ENCODE assay signal across 9 cellular contexts in genomic region chr13:25292301-25292700, GRCh38. TPM values are rescaled to one million over a fixed set of nuclear protein-coding genes. Genes with fewer than 3 reads are reported as not detected.
DNase-seq lines count a peak whose midpoint lies in the region; ATAC-seq, FAIRE-seq and TF ChIP-seq lines count a peak whose summit lies in the region.
"Had no signal": no experiment of that assay in that cellular context is flagged by ENCODE, and none has a peak within 500 bp of the region (broad histone marks: within the 10 kb centered on the region; RNA-seq: fewer than 3 reads in every experiment).

No MANE protein-coding gene starts in this region.

- no peaks in the 10 kb centered on the region for H3K79me2 ChIP-seq in osteoblast (ENCODE audit: insufficient read depth, low read length)

- TF ChIP-seq CTCF in brain (conservative IDR thresholded peaks at IDR 0.05) (no peak), osteoblast (IDR thresholded peaks at IDR 0.05; ENCODE audit: extremely low read depth, low read depth, low read length) (no peak), coronary artery (IDR thresholded peaks at IDR 0.05) (no peak)

- no peak overlapping the region for H3K27ac Mint-ChIP-seq in activated naive CD8-positive, alpha-beta T cell treated with anti-CD3 and anti-CD28 coated beads, Interleukin-2, amount 10 ng/mL, durations not matched to agents 7 days and 5 days
- H3K27ac Mint-ChIP-seq in activated naive CD8-positive, alpha-beta T cell treated with anti-CD3 and anti-CD28 coated beads for 36 hours, result no peak overlapping the region
- H3K27ac Mint-ChIP-seq in brain, result peak overlapping the region in 4 of 5 experiments; percentile 13 to 79 (median 32)
- H3K27ac Mint-ChIP-seq: CD4-positive, CD25-positive, alpha-beta regulatory T cell had no signal

- no peak overlapping the region for H3K4me3 ChIP-seq in osteoblast (ENCODE audit: insufficient read depth, low read length)
- H3K4me3 ChIP-seq in coronary artery, result no peak overlapping the region

- FAIRE-seq in HTR-8/SVneo (lab: Jason Lieb, UNC), result no peak

- H3K27me3 ChIP-seq in osteoblast (ENCODE audit: insufficient read depth, low read length), result peaks cover 26% of the 10 kb centered on the region

- H3K4me1 ChIP-seq in osteoblast (ENCODE audit: insufficient read depth, low read length), result peaks cover 4% of the 10 kb centered on the region

- no peaks in the 10 kb centered on the region for H3K36me3 ChIP-seq in osteoblast (ENCODE audit: insufficient read depth, low read length)

- no peaks in the 10 kb centered on the region for H4K20me1 ChIP-seq in osteoblast (ENCODE audit: insufficient read depth, low read length)

- H3K27ac ChIP-seq in osteoblast (ENCODE audit: low read depth, low read length) (no peak overlapping the region), coronary artery (peak overlapping the region in 1 of 2 donors; percentile 31)

- no peak overlapping the region for H3K4me2 ChIP-seq in osteoblast (ENCODE audit: insufficient read depth, low read length)

- ATAC-seq in activated naive CD8-positive, alpha-beta T cell treated with anti-CD3 and anti-CD28 coated beads, Interleukin-2, amount 10 ng/mL, durations not matched to agents 7 days and 5 days (ENCODE audit: low read depth), result peak; percentile 64

- no peaks in the 10 kb centered on the region for H3K9me3 ChIP-seq in osteoblast (ENCODE audit: low read depth, low read length)

- no peaks in the 10 kb centered on the region for H3K36me3 Mint-ChIP-seq in activated naive CD8-positive, alpha-beta T cell treated with anti-CD3 and anti-CD28 coated beads, Interleukin-2, amount 10 ng/mL, durations not matched to agents 7 days and 5 days
- no peaks in the 10 kb centered on the region for H3K36me3 Mint-ChIP-seq in activated naive CD8-positive, alpha-beta T cell treated with anti-CD3 and anti-CD28 coated beads for 36 hours
- no peaks in the 10 kb centered on the region for H3K36me3 Mint-ChIP-seq in brain
- H3K36me3 Mint-ChIP-seq: CD4-positive, CD25-positive, alpha-beta regulatory T cell had no signal

- peaks cover 7% of the 10 kb centered on the region for H3K4me1 Mint-ChIP-seq in activated naive CD8-positive, alpha-beta T cell treated with anti-CD3 and anti-CD28 coated beads, Interleukin-2, amount 10 ng/mL, durations not matched to agents 7 days and 5 days
- H3K4me1 Mint-ChIP-seq in activated naive CD8-positive, alpha-beta T cell treated with anti-CD3 and anti-CD28 coated beads for 36 hours, result no peaks in the 10 kb centered on the region
- peaks cover 22% of the 10 kb centered on the region for H3K4me1 Mint-ChIP-seq in brain

- H3K9me3 Mint-ChIP-seq in activated naive CD8-positive, alpha-beta T cell treated with anti-CD3 and anti-CD28 coated beads, Interleukin-2, amount 10 ng/mL, durations not matched to agents 7 days and 5 days, result no peaks in the 10 kb centered on the region
- H3K9me3 Mint-ChIP-seq in activated naive CD8-positive, alpha-beta T cell treated with anti-CD3 and anti-CD28 coated beads for 36 hours, result no peaks in the 10 kb centered on the region
- H3K9me3 Mint-ChIP-seq in brain, result peaks cover 0 to 4% (median 0%) of the 10 kb centered on the region in 5 experiments
- H3K9me3 Mint-ChIP-seq: CD4-positive, CD25-positive, alpha-beta regulatory T cell had no signal

- peak overlapping the region; percentile 8 for H2AFZ ChIP-seq in osteoblast (ENCODE audit: low read length)

- H3K27me3 Mint-ChIP-seq in activated naive CD8-positive, alpha-beta T cell treated with anti-CD3 and anti-CD28 coated beads, Interleukin-2, amount 10 ng/mL, durations not matched to agents 7 days and 5 days, result peaks cover 33% of the 10 kb centered on the region
- peaks cover 29% of the 10 kb centered on the region for H3K27me3 Mint-ChIP-seq in activated naive CD8-positive, alpha-beta T cell treated with anti-CD3 and anti-CD28 coated beads for 36 hours
- H3K27me3 Mint-ChIP-seq in brain, result peaks cover 36% of the 10 kb centered on the region

- POLR2A ChIA-PET in activated naive CD8-positive, alpha-beta T cell treated with anti-CD3 and anti-CD28 coated beads, Interleukin-2, amount 10 ng/mL, durations not matched to agents 7 days and 5 days (lab: Charles Lee), result no interaction called here

- no peak overlapping the region for H3K4me3 Mint-ChIP-seq in activated naive CD8-positive, alpha-beta T cell treated with anti-CD3 and anti-CD28 coated beads, Interleukin-2, amount 10 ng/mL, durations not matched to agents 7 days and 5 days
- H3K4me3 Mint-ChIP-seq in activated naive CD8-positive, alpha-beta T cell treated with anti-CD3 and anti-CD28 coated beads for 36 hours, result no peak overlapping the region
- peak overlapping the region in 3 of 5 experiments; percentile 2 to 37 (median 19) for H3K4me3 Mint-ChIP-seq in brain
- H3K4me3 Mint-ChIP-seq: CD4-positive, CD25-positive, alpha-beta regulatory T cell had no signal

- DNase-seq in activated naive CD8-positive, alpha-beta T cell treated with anti-CD3 and anti-CD28 coated beads, Interleukin-2, amount 10 ng/mL, durations not matched to agents 7 days and 5 days, result no peak
- no peak for DNase-seq in activated naive CD8-positive, alpha-beta T cell treated with anti-CD3 and anti-CD28 coated beads for 36 hours
- peak; percentile 97 for DNase-seq in NCI-H524 treated with DMSO at 0.1 percent for 48 hours (lab: John Stamatoyannopoulos, UW)
- peak; percentile 35 for DNase-seq in osteoblast (ENCODE audit: insufficient read length, low spot score, missing footprints)
- no peak for DNase-seq in NCI-H2081 (lab: John Stamatoyannopoulos, UW)
- DNase-seq in HTR-8/SVneo (ENCODE audit: insufficient read length, low spot score), result no peak
- DNase-seq in coronary artery (ENCODE audit: low spot score), result no peak

RNA-seq across cellular contexts. Expression of gene MTMR6, which starts 5.0 kb away (rescaled TPM):
- 10 to 100 TPM; 17.5 to 20.1 TPM for total RNA-seq in activated naive CD8-positive, alpha-beta T cell treated with anti-CD3 and anti-CD28 coated beads, Interleukin-2, amount 10 ng/mL, durations not matched to agents 7 days and 5 days
- 10 to 100 TPM; 15.6 to 15.8 TPM for total RNA-seq in activated naive CD8-positive, alpha-beta T cell treated with anti-CD3 and anti-CD28 coated beads for 36 hours
- 6.5 TPM for polyA plus RNA-seq in brain (ENCODE audit: insufficient read depth, low read depth, low replicate concordance)
- total RNA-seq in osteoblast, result 25.0 and 25.3 TPM in 2 replicates

RNA-seq across cellular contexts. Expression of gene NUP58, which starts 9.1 kb away (rescaled TPM):
- 10 to 100 TPM; 70.1 to 83.0 TPM for total RNA-seq in activated naive CD8-positive, alpha-beta T cell treated with anti-CD3 and anti-CD28 coated beads, Interleukin-2, amount 10 ng/mL, durations not matched to agents 7 days and 5 days
- total RNA-seq in activated naive CD8-positive, alpha-beta T cell treated with anti-CD3 and anti-CD28 coated beads for 36 hours, result 100 to 1,000 TPM; 137 to 142 TPM
- polyA plus RNA-seq in brain (ENCODE audit: insufficient read depth, low read depth, low replicate concordance), result 15.4 TPM
- 41.0 and 46.3 TPM in 2 replicates for total RNA-seq in osteoblast

Comparison
In these comparisons a context has a peak if more than half of its experiments do, and no peak if none do; other contexts are left out.
1. DNase-seq: peak in NCI-H524 treated with DMSO at 0.1 percent for 48 hours (single experiment) and osteoblast (single experiment); none in activated naive CD8-positive, alpha-beta T cell treated with anti-CD3 and anti-CD28 coated beads, Interleukin-2, amount 10 ng/mL, durations not matched to agents 7 days and 5 days (single experiment), activated naive CD8-positive, alpha-beta T cell treated with anti-CD3 and anti-CD28 coated beads for 36 hours (single experiment), NCI-H2081 (0 of 2), HTR-8/SVneo (single experiment) and coronary artery (single experiment).
2. H3K27ac Mint-ChIP-seq: peak in brain (4 of 5); none in activated naive CD8-positive, alpha-beta T cell treated with anti-CD3 and anti-CD28 coated beads, Interleukin-2, amount 10 ng/mL, durations not matched to agents 7 days and 5 days (single experiment) and activated naive CD8-positive, alpha-beta T cell treated with anti-CD3 and anti-CD28 coated beads for 36 hours (single experiment).
3. H3K4me3 Mint-ChIP-seq: peak in brain (3 of 5); none in activated naive CD8-positive, alpha-beta T cell treated with anti-CD3 and anti-CD28 coated beads, Interleukin-2, amount 10 ng/mL, durations not matched to agents 7 days and 5 days (single experiment) and activated naive CD8-positive, alpha-beta T cell treated with anti-CD3 and anti-CD28 coated beads for 36 hours (single experiment).